In genomic region chr10:32056136-32057040, GRCh38 we compare ENCODE assay signal across 8 cellular contexts. TPM values are rescaled to one million over a fixed set of nuclear protein-coding genes. Genes with fewer than 3 reads are reported as not detected.
DNase-seq lines count a peak whose midpoint lies in the region; ATAC-seq and TF ChIP-seq lines count a peak whose summit lies in the region.

KIF5B (minus strand) TSS chr10:32056425; CDS start chr10:32055973, 452 bp downstream.

- POLR2A ChIA-PET in activated CD4-positive, alpha-beta memory T cell treated with anti-CD3 and anti-CD28 coated beads for 36 hours (lab: Charles Lee), result interaction anchor here (0.7 kb wide), 1 partner anchor 261 kb away, joined by 3 read pairs; no protein-coding TSS in a partner anchor

- intact Hi-C loops in CD14-positive monocyte (cut with micrococcal nuclease), result loop anchor here (10.0 kb wide), 3 partner anchors 148 to 318 kb away; partner anchors contain the start of gene EPC1 (in 1 of the 2)
- intact Hi-C loops in activated CD4-positive, alpha-beta memory T cell treated with anti-CD3 and anti-CD28 coated beads for 36 hours (cut with micrococcal nuclease), result loop anchor here (2.0 to 10.0 kb wide), 5 partner anchors 92 to 898 kb away; partner anchors contain the start of genes ARHGAP12, CCDC7, EPC1 and ITGB1
- intact Hi-C loops in right lobe of liver (cut with DNase I), result no loop called here

- peak within 1 kb of the TSS; percentile 89 to 97 (median 92) for H3K27ac Mint-ChIP-seq in CD14-positive monocyte
- peak within 1 kb of the TSS; percentile 94 for H3K27ac Mint-ChIP-seq in activated CD4-positive, alpha-beta memory T cell treated with anti-CD3 and anti-CD28 coated beads for 36 hours

- H3K9me3 Mint-ChIP-seq in CD14-positive monocyte, result peaks cover 0 to 2% (median 0%) of the 10 kb centered on the region in 7 donors
- H3K9me3 Mint-ChIP-seq in activated CD4-positive, alpha-beta memory T cell treated with anti-CD3 and anti-CD28 coated beads for 36 hours, result no peaks in the 10 kb centered on the region

- H3K4me1 Mint-ChIP-seq in CD14-positive monocyte, result peaks cover 52% of the 10 kb centered on the region
- peaks cover 33% of the 10 kb centered on the region for H3K4me1 Mint-ChIP-seq in activated CD4-positive, alpha-beta memory T cell treated with anti-CD3 and anti-CD28 coated beads for 36 hours (ENCODE audit: low read depth)

- 3% methylated on average over 11 of the region's 63 CpGs for WGBS in right lobe of liver (ENCODE audit: insufficient coverage, low coverage, low lambda C conversion rate, missing lambda C conversion rate)

- peak within 1 kb of the TSS; percentile 95 to 97 for H3K4me3 Mint-ChIP-seq in CD14-positive monocyte
- H3K4me3 Mint-ChIP-seq in activated CD4-positive, alpha-beta memory T cell treated with anti-CD3 and anti-CD28 coated beads for 36 hours, result peak within 1 kb of the TSS; percentile 96

- peak; percentile 99 for TF ChIP-seq POLR2A in right lobe of liver (IDR thresholded peaks at IDR 0.05)

- DNase-seq in CD14-positive monocyte (ENCODE audit: low spot score), result peak; percentile 81
- DNase-seq in NCI-H82 (lab: John Stamatoyannopoulos, UW), result peak; percentile 87
- peak; percentile 90 for DNase-seq in activated CD4-positive, alpha-beta memory T cell treated with anti-CD3 and anti-CD28 coated beads for 36 hours
- peak; percentile 69 to 90 for DNase-seq in dermis microvascular lymphatic vessel endothelial cell (ENCODE audit: low read depth in 2 of 2)
- DNase-seq in right lobe of liver, result peak; percentile 92 to 93 (median 93)
- peak; percentile 87 for DNase-seq in stimulated activated CD4-positive, alpha-beta T cell treated with anti-CD3 and anti-CD28 coated beads, Interleukin-4, amount 100 ng/mL, for 24 hours

- no peaks in the 10 kb centered on the region for H3K36me3 Mint-ChIP-seq in CD14-positive monocyte
- H3K36me3 Mint-ChIP-seq in activated CD4-positive, alpha-beta memory T cell treated with anti-CD3 and anti-CD28 coated beads for 36 hours, result peaks cover 15% of the 10 kb centered on the region

- ATAC-seq in GM19372 (IDR thresholded peaks at IDR 0.05; ENCODE audit: low read depth, unreplicated experiment) (peak; percentile 88), HG03520 (IDR thresholded peaks at IDR 0.05; ENCODE audit: unreplicated experiment) (peak; percentile 81), right lobe of liver (peak; percentile 85 to 93 (median 90))

- no peak for TF ChIP-seq CTCF in CD14-positive monocyte (IDR thresholded peaks at IDR 0.05)
- no peak for TF ChIP-seq CTCF in right lobe of liver (IDR thresholded peaks at IDR 0.05)

- H3K27me3 ChIP-seq in right lobe of liver, result no peaks in the 10 kb centered on the region

- peak within 1 kb of the TSS; percentile 97 to 99 (median 97) for H3K27ac ChIP-seq in right lobe of liver

- peak within 1 kb of the TSS; percentile 83 to 98 (median 91) for H3K4me3 ChIP-seq in right lobe of liver

- no peaks in the 10 kb centered on the region for H3K9me3 ChIP-seq in right lobe of liver

- no peaks in the 10 kb centered on the region for H3K36me3 ChIP-seq in right lobe of liver

- no peaks in the 10 kb centered on the region for H3K27me3 Mint-ChIP-seq in CD14-positive monocyte (ENCODE audit: low read depth in 3 of 3)
- H3K27me3 Mint-ChIP-seq in activated CD4-positive, alpha-beta memory T cell treated with anti-CD3 and anti-CD28 coated beads for 36 hours, result no peaks in the 10 kb centered on the region

- CTCF ChIA-PET in activated CD4-positive, alpha-beta memory T cell treated with anti-CD3 and anti-CD28 coated beads for 36 hours (lab: Charles Lee), result interaction anchor here (1.0 to 1.3 kb wide), 2 partner anchors 52 to 102 kb away, joined by 3 to 4 read pairs; no protein-coding TSS in a partner anchor

- peaks cover 0 to 35% (median 4%) of the 10 kb centered on the region in 4 donors for H3K4me1 ChIP-seq in right lobe of liver

RNA-seq across cellular contexts. Expression of gene KIF5B, which starts in this region (rescaled TPM):
- 10 to 100 TPM; 18.9 to 32.9 TPM for polyA plus RNA-seq in CD14-positive monocyte
- 10 to 100 TPM; 73.9 to 75.2 TPM for total RNA-seq in activated CD4-positive, alpha-beta memory T cell treated with anti-CD3 and anti-CD28 coated beads for 36 hours
- total RNA-seq in dermis microvascular lymphatic vessel endothelial cell, result 75.5 and 83.2 TPM in 2 replicates
- 10 to 100 TPM; 12.8 to 44.4 (median 23.3) TPM for total RNA-seq in right lobe of liver

Comparison
In these comparisons a context has a peak if more than half of its experiments do, and no peak if none do; other contexts are left out.
1. Peak in every context shown above with its lines: DNase-seq, ATAC-seq, H3K4me3 ChIP-seq and H3K27ac ChIP-seq.
2. intact Hi-C loops: an anchor here in CD14-positive monocyte (10.0 kb wide) and activated CD4-positive, alpha-beta memory T cell treated with anti-CD3 and anti-CD28 coated beads for 36 hours (2.0 to 10.0 kb wide); none called in right lobe of liver.